ENCODE assay signal across 9 cellular contexts in the genomic region with DNA sequence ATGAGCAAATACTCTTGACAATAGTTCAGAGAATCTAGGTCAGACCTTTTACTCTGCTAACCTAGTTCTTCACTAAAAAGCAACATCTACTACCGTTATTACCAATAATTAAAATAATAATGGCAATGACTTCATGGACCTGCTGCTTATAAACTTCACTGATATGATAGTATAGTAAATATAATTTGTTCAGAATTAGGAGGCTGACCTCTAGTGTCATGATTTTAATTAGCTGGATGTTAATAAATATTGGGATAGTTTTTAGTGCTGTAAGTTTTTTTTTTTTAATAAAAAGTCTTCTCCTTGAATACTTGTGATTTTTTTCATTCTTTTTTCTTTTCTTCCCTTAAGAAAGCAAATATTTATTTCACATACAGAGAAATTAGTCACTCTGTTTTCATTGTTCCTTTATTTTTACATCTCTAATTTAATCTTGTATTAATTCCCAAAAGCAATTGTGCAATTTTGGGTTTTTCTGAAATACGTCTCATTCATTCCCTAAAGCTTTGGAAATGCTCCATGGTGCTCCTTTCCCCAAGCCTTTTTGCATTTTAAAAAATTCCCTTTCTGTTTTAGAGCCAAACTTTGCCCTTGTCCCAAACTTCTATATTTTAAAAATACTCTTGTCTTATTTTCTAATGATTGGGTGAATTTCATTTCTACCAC. TPM values are rescaled to one million over a fixed set of nuclear protein-coding genes. Genes with fewer than 3 reads are reported as not detected.
A peak's percentile ranks its signal among the peaks of the same experiment; 100 is the strongest.
DNase-seq lines count a peak whose midpoint lies in the region; ATAC-seq and TF ChIP-seq lines count a peak whose summit lies in the region.
"Had no signal": no experiment of that assay in that cellular context is flagged by ENCODE, and none has a peak within 500 bp of the region (broad histone marks: within the 10 kb centered on the region; RNA-seq: fewer than 3 reads in every experiment).

No MANE protein-coding gene starts in this region.

- POLR2A ChIA-PET in MCF 10A (lab: Yijun Ruan, JAX), result interaction anchor here (0.8 to 1.9 kb wide), 6 partner anchors 9 to 128 kb away, joined by 3 to 6 read pairs (median 4); no protein-coding TSS in a partner anchor

- peaks cover 10% of the 10 kb centered on the region for H3K4me1 Mint-ChIP-seq in stimulated activated naive CD8-positive, alpha-beta T cell treated with anti-CD3 and anti-CD28 coated beads, Interleukin-15, Interleukin-2, amounts not matched to agents 100 ng/mL and 50 ng/mL, for 24 hours (ENCODE audit: low read depth)
- H3K4me1 Mint-ChIP-seq in MCF 10A (ENCODE audit: insufficient read depth, unreplicated experiment), result peaks cover 12% of the 10 kb centered on the region

- no peaks in the 10 kb centered on the region for H3K27me3 ChIP-seq in mucosa of rectum (ENCODE audit: control insufficient read depth in 2 of 2, insufficient read depth in 2 of 2, low read length in 2 of 2)

- no peaks in the 10 kb centered on the region for H3K9me3 ChIP-seq in mucosa of rectum (ENCODE audit: control insufficient read depth in 2 of 2, low read length in 2 of 2)

- peaks cover 8% of the 10 kb centered on the region for H3K27me3 Mint-ChIP-seq in stimulated activated naive CD8-positive, alpha-beta T cell treated with anti-CD3 and anti-CD28 coated beads, Interleukin-15, Interleukin-2, amounts not matched to agents 100 ng/mL and 50 ng/mL, for 24 hours
- no peaks in the 10 kb centered on the region for H3K27me3 Mint-ChIP-seq in MCF 10A (ENCODE audit: insufficient read depth, unreplicated experiment)

- no peak overlapping the region for H3K27ac Mint-ChIP-seq in stimulated activated naive CD8-positive, alpha-beta T cell treated with anti-CD3 and anti-CD28 coated beads, Interleukin-15, Interleukin-2, amounts not matched to agents 100 ng/mL and 50 ng/mL, for 24 hours
- H3K27ac Mint-ChIP-seq in MCF 10A (ENCODE audit: low read depth, unreplicated experiment), result peak overlapping the region; percentile 83

- CTCF ChIA-PET in MCF 10A (lab: Yijun Ruan, JAX), result interaction anchor here (1.0 to 1.7 kb wide), 3 partner anchors 18 to 453 kb away, joined by 3 to 7 read pairs (median 3); no protein-coding TSS in a partner anchor

- no TSS peak for BruUV-seq in MCF 10A (replicated peaks; lab: Mats Ljungman, UMichigan)

- no peaks in the 10 kb centered on the region for H3K36me3 ChIP-seq in mucosa of rectum (ENCODE audit: control insufficient read depth in 2 of 2, insufficient read depth in 2 of 2, low read length in 2 of 2)

- intact Hi-C loops in MCF 10A (cut with micrococcal nuclease), result loop anchor here (2.0 kb wide), 1 partner anchor 121 kb away; no protein-coding TSS in a partner anchor

- DNase-seq in stimulated activated naive CD8-positive, alpha-beta T cell treated with anti-CD3 and anti-CD28 coated beads, Interleukin-15, Interleukin-2, amounts not matched to agents 100 U/mL and 50 U/mL, for 24 hours, result no peak
- DNase-seq in MCF 10A (ENCODE audit: unreplicated experiment) (peak; percentile 39), UCSD-AML1 (lab: John Stamatoyannopoulos, UW; ENCODE audit: unreplicated experiment) (no peak), NCI-H2029 treated with DMSO at 0.1 percent for 48 hours (lab: John Stamatoyannopoulos, UW) (no peak), anterior cingulate cortex (lab: John Stamatoyannopoulos, UW) (no peak), left lobe of liver (ENCODE audit: low spot score) (no peak)
- DNase-seq: activated effector memory CD4-positive, alpha-beta T cell treated with anti-CD3 and anti-CD28 coated beads, Interleukin-2, amount 50 U/mL, for 16 hours had no signal

- no peak for TF ChIP-seq CTCF in MCF 10A (IDR thresholded peaks at IDR 0.05; ENCODE audit: unreplicated experiment)

- no peak overlapping the region for H3K9ac ChIP-seq in mucosa of rectum (ENCODE audit: low read depth in 1 of 2, low read length in 2 of 2)

- no peaks in the 10 kb centered on the region for H3K36me3 Mint-ChIP-seq in stimulated activated naive CD8-positive, alpha-beta T cell treated with anti-CD3 and anti-CD28 coated beads, Interleukin-15, Interleukin-2, amounts not matched to agents 100 ng/mL and 50 ng/mL, for 24 hours (ENCODE audit: low read depth)
- H3K36me3 Mint-ChIP-seq in MCF 10A (ENCODE audit: insufficient read depth, unreplicated experiment), result no peaks in the 10 kb centered on the region

- H3K4me3 ChIP-seq in mucosa of rectum (ENCODE audit: low read length in 2 of 2), result peak overlapping the region; percentile 63 to 76

- peaks cover 0 to 6% of the 10 kb centered on the region in 2 donors for H3K4me1 ChIP-seq in mucosa of rectum (ENCODE audit: control insufficient read depth in 2 of 2, insufficient read depth in 2 of 2, low read length in 2 of 2)

- H3K4me3 Mint-ChIP-seq in stimulated activated naive CD8-positive, alpha-beta T cell treated with anti-CD3 and anti-CD28 coated beads, Interleukin-15, Interleukin-2, amounts not matched to agents 100 ng/mL and 50 ng/mL, for 24 hours, result peak overlapping the region; percentile 76
- H3K4me3 Mint-ChIP-seq in MCF 10A (ENCODE audit: unreplicated experiment), result peak overlapping the region; percentile 68

- no peak for ATAC-seq in stimulated activated naive CD8-positive, alpha-beta T cell treated with anti-CD3 and anti-CD28 coated beads, Interleukin-15, Interleukin-2, amounts not matched to agents 100 U/mL and 50 U/mL, for 24 hours
- no peak for ATAC-seq in left lobe of liver

- H3K27ac ChIP-seq in mucosa of rectum (ENCODE audit: low read depth in 2 of 2, low read length in 2 of 2), result no peak overlapping the region

- peaks cover 10% of the 10 kb centered on the region for H3K9me3 Mint-ChIP-seq in stimulated activated naive CD8-positive, alpha-beta T cell treated with anti-CD3 and anti-CD28 coated beads, Interleukin-15, Interleukin-2, amounts not matched to agents 100 ng/mL and 50 ng/mL, for 24 hours
- no peaks in the 10 kb centered on the region for H3K9me3 Mint-ChIP-seq in MCF 10A (ENCODE audit: unreplicated experiment)

RNA-seq across cellular contexts. Expression of a gene that starts 46.6 kb away (rescaled TPM):
- 10.0 and 10.8 TPM in 2 replicates for total RNA-seq in MCF 10A (2022)
- total RNA-seq in left lobe of liver, result 0.58 TPM
